In the genomic region with DNA sequence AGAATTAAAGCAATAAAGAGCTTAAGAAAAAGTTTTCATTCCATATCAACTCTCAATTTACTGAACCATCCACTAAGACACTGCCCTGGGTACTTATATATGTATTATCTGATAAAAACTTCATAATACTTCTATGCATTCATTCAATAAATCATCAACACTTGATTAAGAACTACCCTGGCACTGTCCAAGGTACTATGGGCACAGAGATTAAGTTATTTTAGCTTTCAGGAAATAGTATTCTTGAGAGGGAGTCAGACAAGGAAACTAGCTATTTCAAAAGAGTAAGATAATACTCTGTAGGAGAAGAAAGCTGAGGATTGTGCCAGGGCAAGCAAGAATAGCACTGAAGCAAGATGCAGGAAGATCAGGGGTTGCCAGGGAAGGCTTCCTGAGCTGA, we compare ENCODE assay signal across 18 cellular contexts.
DNase-seq lines count a peak whose midpoint lies in the region; ATAC-seq, FAIRE-seq and TF ChIP-seq lines count a peak whose summit lies in the region.
"Had no signal": no experiment of that assay in that cellular context is flagged by ENCODE, and none has a peak within 500 bp of the region (broad histone marks: within the 10 kb centered on the region; RNA-seq: fewer than 3 reads in every experiment).

No MANE protein-coding gene starts in this region.

- H3K79me2 ChIP-seq in GM12878 (ENCODE audit: control insufficient read depth, insufficient read depth, low read length) (no peaks in the 10 kb centered on the region), mesendoderm (ENCODE audit: control insufficient read depth, insufficient read depth, low read length) (no peaks in the 10 kb centered on the region)

- no peak overlapping the region for H2AFZ ChIP-seq in GM12878 (ENCODE audit: control insufficient read depth, low read depth, low read length)

- in situ Hi-C loops in GM12878 (cut with MboI): no loop called here

- no peak overlapping the region for H3K23ac ChIP-seq in mesendoderm (ENCODE audit: low read length)

- no peak overlapping the region for H2BK5ac ChIP-seq in mesendoderm (ENCODE audit: low read length)

- no peaks in the 10 kb centered on the region for H3K9me3 ChIP-seq in A673 (ENCODE audit: low read depth, low read length, poor library complexity, severe bottlenecking)
- no peaks in the 10 kb centered on the region for H3K9me3 ChIP-seq in HEK293 (ENCODE audit: control insufficient read depth, insufficient read depth, low read depth, low read length)
- no peaks in the 10 kb centered on the region for H3K9me3 ChIP-seq in GM12878 (replicated peaks; ENCODE audit: control insufficient read depth, insufficient read depth, low read length)
- H3K9me3 ChIP-seq: HAP-1 had no signal

- BruUV-seq in A673 (replicated peaks; lab: Mats Ljungman, UMichigan) (no TSS peak), GM12878 (replicated peaks; lab: Mats Ljungman, UMichigan) (no TSS peak)

- H3K4me3 ChIP-seq in A673 (ENCODE audit: low read depth, low read length, poor library complexity, severe bottlenecking) (no peak overlapping the region), HEK293 (ENCODE audit: low read depth, low read length) (no peak overlapping the region), GM12878 (no peak overlapping the region), mesendoderm (ENCODE audit: low read length) (no peak overlapping the region)
- H3K4me3 ChIP-seq: HAP-1 had no signal

- H3K9ac ChIP-seq in GM12878 (ENCODE audit: control insufficient read depth, insufficient read depth, low read length): no peak overlapping the region
- no peak overlapping the region for H3K9ac ChIP-seq in mesendoderm (ENCODE audit: low read length)

- no peak overlapping the region for H2BK15ac ChIP-seq in mesendoderm (replicated peaks; ENCODE audit: low read depth)

- CTCF ChIA-PET in A673 (lab: Charles Lee) (no interaction called here), HEK293 (lab: Yijun Ruan, JAX) (interaction anchor here (0.7 kb wide), 1 partner anchor 62 kb away, joined by 3 read pairs; no protein-coding TSS in a partner anchor), GM12878 (lab: Yijun Ruan, JAX) (interaction anchor here (1.1 kb wide), 1 partner anchor 402 kb away, joined by 3 read pairs; no protein-coding TSS in a partner anchor)

- TF ChIP-seq CTCF in A673 (conservative IDR thresholded peaks at IDR 0.05; ENCODE audit: low read depth, low read length) (no peak), HEK293 (tag by site-specific recombination; IDR thresholded peaks at IDR 0.05) (no peak), GM12878 (IDR thresholded peaks at IDR 0.05 in 2 of 3, conservative IDR thresholded peaks at IDR 0.05 in 1 of 3; ENCODE audit: control insufficient read depth in 2 of 3, extremely low read depth in 1 of 3, insufficient read depth in 1 of 3, low read depth in 3 of 3, low read length in 3 of 3) (no peak)

- H3K27ac ChIP-seq in A673 (ENCODE audit: low read depth, low read length, poor library complexity, severe bottlenecking) (no peak overlapping the region), HEK293 (ENCODE audit: extremely low read depth, low read depth, low read length) (no peak overlapping the region), GM12878 (ENCODE audit: control insufficient read depth, insufficient read depth) (no peak overlapping the region), mesendoderm (ENCODE audit: low read depth, low read length) (no peak overlapping the region)
- H3K27ac ChIP-seq: 22Rv1 had no signal

- no peak overlapping the region for H3K18ac ChIP-seq in mesendoderm (ENCODE audit: low read length)

- no peak for ATAC-seq in GM12878
- no peak for ATAC-seq in HG03135 (IDR thresholded peaks at IDR 0.05; ENCODE audit: unreplicated experiment)

- no peaks in the 10 kb centered on the region for H4K20me1 ChIP-seq in GM12878 (ENCODE audit: control insufficient read depth, insufficient read depth)

- H2BK120ac ChIP-seq in mesendoderm (ENCODE audit: low read depth, low read length): no peak overlapping the region

- no peak overlapping the region for H4K5ac ChIP-seq in mesendoderm (ENCODE audit: low read length)

- H3K4me1 ChIP-seq in A673 (ENCODE audit: insufficient read depth, low read length, poor library complexity, severe bottlenecking) (no peaks in the 10 kb centered on the region), HEK293 (ENCODE audit: control insufficient read depth, insufficient read depth, low read length) (no peaks in the 10 kb centered on the region), GM12878 (ENCODE audit: control insufficient read depth, insufficient read depth, low read length) (no peaks in the 10 kb centered on the region), mesendoderm (ENCODE audit: control insufficient read depth, low read depth, low read length) (no peaks in the 10 kb centered on the region)
- H3K4me1 ChIP-seq: HAP-1 had no signal

- SMC1A ChIA-PET in GM12878 (lab: Charles Lee; ENCODE audit: uncharacterized antibody, unreplicated experiment): interaction anchor here (1.0 kb wide), 1 partner anchor 12 kb away, joined by 3 read pairs; no protein-coding TSS in a partner anchor

- no peak for TF ChIP-seq POLR2A in GM12878 (IDR thresholded peaks at IDR 0.05; ENCODE audit: low read depth, low read length)

- H3K36me3 ChIP-seq in A673 (ENCODE audit: insufficient read depth, low read length, poor library complexity, severe bottlenecking) (no peaks in the 10 kb centered on the region), HEK293 (ENCODE audit: control insufficient read depth in 2 of 2, insufficient read depth in 1 of 2, low read length in 2 of 2) (no peaks in the 10 kb centered on the region), GM12878 (ENCODE audit: control insufficient read depth in 2 of 2, insufficient read depth in 2 of 2, low read length in 1 of 2) (no peaks in the 10 kb centered on the region), mesendoderm (ENCODE audit: control insufficient read depth, insufficient read depth, low read length) (no peaks in the 10 kb centered on the region)
- H3K36me3 ChIP-seq: HAP-1 had no signal

- no peak overlapping the region for H3K56ac ChIP-seq in mesendoderm (ENCODE audit: low read length)

- H3K4me2 ChIP-seq in GM12878 (ENCODE audit: control insufficient read depth, insufficient read depth): no peak overlapping the region
- H3K4me2 ChIP-seq in mesendoderm (ENCODE audit: low read length): no peak overlapping the region

- TF ChIP-seq RAD21 in GM12878 (IDR thresholded peaks at IDR 0.05; ENCODE audit: insufficient read depth, low read depth, low read length): no peak

- no peak overlapping the region for H4K8ac ChIP-seq in mesendoderm (ENCODE audit: low read depth, low read length)

- H3K27me3 ChIP-seq in A673 (replicated peaks; ENCODE audit: insufficient read depth, low read depth, low read length, poor library complexity) (no peaks in the 10 kb centered on the region), GM12878 (replicated peaks in 1 of 2; ENCODE audit: control insufficient read depth in 2 of 2, insufficient read depth in 2 of 2, low read length in 1 of 2) (no peaks in the 10 kb centered on the region), mesendoderm (ENCODE audit: insufficient read depth, low read length, poor library complexity) (no peaks in the 10 kb centered on the region)

- DNase-seq in A673 (ENCODE audit: low spot score) (peak; percentile 13), GM12878 (ENCODE audit: low read depth, low spot score) (no peak), mesendoderm (peak; percentile 3), midbrain (lab: John Stamatoyannopoulos, UW) (no peak), SIG-M5 (lab: John Stamatoyannopoulos, UW) (no peak)
- DNase-seq in activated CD8-positive, alpha-beta memory T cell treated with anti-CD3 and anti-CD28 coated beads, Interleukin-2, amount 50 U/mL, for 48 hours: no peak
- DNase-seq: AML-193; C1 segment of cervical spinal cord; CD4-positive, alpha-beta T cell; DMS79; IMR-90; KG1 had no signal

- no peak for TF ChIP-seq EP300 in GM12878 (IDR thresholded peaks at IDR 0.05; ENCODE audit: borderline replicate concordance in 1 of 2, control insufficient read depth in 1 of 2, low read depth in 2 of 2, low read length in 2 of 2)

- H3K4ac ChIP-seq in mesendoderm (ENCODE audit: low read depth, low read length): no peak overlapping the region

- no peak overlapping the region for H2AK5ac ChIP-seq in mesendoderm (ENCODE audit: low read length)

- FAIRE-seq in GM12878 (lab: Jason Lieb, UNC): no peak
- FAIRE-seq: GM12891, H1 had no signal

- POLR2A ChIA-PET in A673 (lab: Charles Lee; ENCODE audit: low non-redundant PET): no interaction called here
- POLR2A ChIA-PET in HEK293 (lab: Yijun Ruan, JAX): no interaction called here
- POLR2A ChIA-PET in GM12878 (lab: Charles Lee): no interaction called here

- RAD21 ChIA-PET in GM12878 (lab: Charles Lee; ENCODE audit: unreplicated experiment): no interaction called here

- intact Hi-C loops in A673 (cut with micrococcal nuclease; ENCODE audit: unreplicated experiment) (no loop called here), GM12878 (cut with micrococcal nuclease; ENCODE audit: unreplicated experiment) (no loop called here)

- no peaks in the 10 kb centered on the region for H3K79me1 ChIP-seq in mesendoderm (ENCODE audit: low read length)

TF ChIP-seq in HEK293, 187 proteins besides CTCF, POLR2A, EP300 and RAD21 (continues in another document):
- no peak for TF ChIP-seq ZNF155 (tag by site-specific recombination; IDR thresholded peaks at IDR 0.05)

TF ChIP-seq in GM12878, 131 proteins besides CTCF, POLR2A, EP300 and RAD21 (continues in another document):
- no peak for TF ChIP-seq HCFC1 (IDR thresholded peaks at IDR 0.05; ENCODE audit: low read length)
- TF ChIP-seq, protein P1, sequence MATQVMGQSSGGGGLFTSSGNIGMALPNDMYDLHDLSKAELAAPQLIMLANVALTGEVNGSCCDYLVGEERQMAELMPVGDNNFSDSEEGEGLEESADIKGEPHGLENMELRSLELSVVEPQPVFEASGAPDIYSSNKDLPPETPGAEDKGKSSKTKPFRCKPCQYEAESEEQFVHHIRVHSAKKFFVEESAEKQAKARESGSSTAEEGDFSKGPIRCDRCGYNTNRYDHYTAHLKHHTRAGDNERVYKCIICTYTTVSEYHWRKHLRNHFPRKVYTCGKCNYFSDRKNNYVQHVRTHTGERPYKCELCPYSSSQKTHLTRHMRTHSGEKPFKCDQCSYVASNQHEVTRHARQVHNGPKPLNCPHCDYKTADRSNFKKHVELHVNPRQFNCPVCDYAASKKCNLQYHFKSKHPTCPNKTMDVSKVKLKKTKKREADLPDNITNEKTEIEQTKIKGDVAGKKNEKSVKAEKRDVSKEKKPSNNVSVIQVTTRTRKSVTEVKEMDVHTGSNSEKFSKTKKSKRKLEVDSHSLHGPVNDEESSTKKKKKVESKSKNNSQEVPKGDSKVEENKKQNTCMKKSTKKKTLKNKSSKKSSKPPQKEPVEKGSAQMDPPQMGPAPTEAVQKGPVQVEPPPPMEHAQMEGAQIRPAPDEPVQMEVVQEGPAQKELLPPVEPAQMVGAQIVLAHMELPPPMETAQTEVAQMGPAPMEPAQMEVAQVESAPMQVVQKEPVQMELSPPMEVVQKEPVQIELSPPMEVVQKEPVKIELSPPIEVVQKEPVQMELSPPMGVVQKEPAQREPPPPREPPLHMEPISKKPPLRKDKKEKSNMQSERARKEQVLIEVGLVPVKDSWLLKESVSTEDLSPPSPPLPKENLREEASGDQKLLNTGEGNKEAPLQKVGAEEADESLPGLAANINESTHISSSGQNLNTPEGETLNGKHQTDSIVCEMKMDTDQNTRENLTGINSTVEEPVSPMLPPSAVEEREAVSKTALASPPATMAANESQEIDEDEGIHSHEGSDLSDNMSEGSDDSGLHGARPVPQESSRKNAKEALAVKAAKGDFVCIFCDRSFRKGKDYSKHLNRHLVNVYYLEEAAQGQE (IDR thresholded peaks at IDR 0.05; ENCODE audit: low read depth, low read length): peak; percentile 32; the same call in 1 of the 2 replicates

Comparison
In these comparisons a context has a peak if more than half of its experiments do, and no peak if none do; other contexts are left out.
1. DNase-seq: peak in A673 (single experiment) and mesendoderm (single experiment); none in GM12878 (single experiment), activated CD8-positive, alpha-beta memory T cell treated with anti-CD3 and anti-CD28 coated beads, Interleukin-2, amount 50 U/mL, for 48 hours (single experiment), midbrain (single experiment) and SIG-M5 (single experiment).